9 cellular contexts compared by ENCODE assay signal in genomic region chr17:38883592-38884526, GRCh38. TPM values are rescaled to one million over a fixed set of nuclear protein-coding genes. Genes with fewer than 3 reads are reported as not detected.
DNase-seq lines count a peak whose midpoint lies in the region; ATAC-seq and TF ChIP-seq lines count a peak whose summit lies in the region.
"Had no signal": no experiment of that assay in that cellular context is flagged by ENCODE, and none has a peak within 500 bp of the region (broad histone marks: within the 10 kb centered on the region; RNA-seq: fewer than 3 reads in every experiment).

No MANE protein-coding gene starts in this region.

- no peak overlapping the region; the same call in 1 of the 2 replicates for H3K9ac ChIP-seq in GM23248

- ATAC-seq in WTC11 (peak; percentile 20; the same call in 1 of the 2 replicates), psoas muscle (no peak), HG02840 (IDR thresholded peaks at IDR 0.05; ENCODE audit: low FRiP score, unreplicated experiment) (no peak), GM21529 (IDR thresholded peaks at IDR 0.05; ENCODE audit: unreplicated experiment) (no peak)

- POLR2A ChIA-PET in WTC11 (lab: Charles Lee) = interaction anchor here (0.7 kb wide), 1 partner anchor 16 kb away, joined by 3 read pairs; no protein-coding TSS in a partner anchor

- peaks cover 33% of the 10 kb centered on the region for H4K20me1 ChIP-seq in GM23248 (ENCODE audit: insufficient read depth)

- H3K27ac Mint-ChIP-seq in WTC11 = peak overlapping the region; percentile 96

- no peaks in the 10 kb centered on the region for H3K9me3 Mint-ChIP-seq in WTC11

- in situ Hi-C loops in GM23248 (cut with MboI) = no loop called here

- H3K4me2 ChIP-seq in GM23248 (ENCODE audit: unreplicated experiment) = no peak overlapping the region

- no peak overlapping the region for H3K4me3 ChIP-seq in GM23248
- H3K4me3 ChIP-seq in psoas muscle = no peak overlapping the region

- WGBS in GM23248 (ENCODE audit: low coverage in 1 of 2, low lambda C conversion rate in 2 of 2, missing lambda C conversion rate in 2 of 2), 2 experiments = 80% methylated on average over 19 of the region's 19 CpGs
- 55 to 58% (median 57%) methylated on average over 19 of the region's 19 CpGs for WGBS in psoas muscle, 3 donors

- peak overlapping the region; percentile 43 for H3K4me3 Mint-ChIP-seq in WTC11

- H2AFZ ChIP-seq in GM23248 = no peak overlapping the region

- H3K9me3 ChIP-seq in GM23248 (ENCODE audit: low read depth) = no peaks in the 10 kb centered on the region
- H3K9me3 ChIP-seq in psoas muscle = no peaks in the 10 kb centered on the region

- H3K27me3 ChIP-seq in GM23248 (replicated peaks; ENCODE audit: insufficient read depth) (no peaks in the 10 kb centered on the region), psoas muscle (ENCODE audit: insufficient read depth in 3 of 3, low read length in 2 of 3) (no peaks in the 10 kb centered on the region)

- H3K79me2 ChIP-seq in GM23248 (ENCODE audit: insufficient read depth) = peaks cover 95% of the 10 kb centered on the region

- H3K36me3 Mint-ChIP-seq in WTC11 = peaks cover 11% of the 10 kb centered on the region

- H3F3A ChIP-seq in GM23248 (ENCODE audit: insufficient read depth) = peaks cover 50% of the 10 kb centered on the region

- CTCF ChIA-PET in WTC11 (lab: Charles Lee) = interaction anchor here (0.6 to 1.8 kb wide), 5 partner anchors 10 to 207 kb away, joined by 3 to 7 read pairs (median 3); partner anchors contain the start of gene LASP1NB

- peak; percentile 44 for DNase-seq in GM23248
- DNase-seq in WTC11 (ENCODE audit: low spot score) = no peak
- peak; percentile 24 for DNase-seq in fibroblast of peridontal ligament (ENCODE audit: extremely low read depth)
- DNase-seq in psoas muscle = no peak
- no peak for DNase-seq in SKM-1 (lab: John Stamatoyannopoulos, UW; ENCODE audit: unreplicated experiment)
- no peak for DNase-seq in LoVo (ENCODE audit: low spot score)
- DNase-seq: NCI-H2171 treated with DMSO at 0.1 percent for 48 hours had no signal

- H3K36me3 ChIP-seq in GM23248 (ENCODE audit: low read depth) (peaks cover 18% of the 10 kb centered on the region), psoas muscle (ENCODE audit: insufficient read depth in 1 of 2, low read depth in 1 of 2) (peaks cover 0 to 24% of the 10 kb centered on the region in 2 donors)

- H3K27me3 Mint-ChIP-seq in WTC11 (ENCODE audit: low read depth) = no peaks in the 10 kb centered on the region

- peak overlapping the region; percentile 36 for H3K27ac ChIP-seq in GM23248
- H3K27ac ChIP-seq in psoas muscle = peak overlapping the region; percentile 0

- TF ChIP-seq CTCF in WTC11 (IDR thresholded peaks at IDR 0.05) (no peak), psoas muscle (IDR thresholded peaks at IDR 0.05) (no peak)

- no peaks in the 10 kb centered on the region for H3K9me2 ChIP-seq in GM23248 (ENCODE audit: insufficient read depth)

- peaks cover 75% of the 10 kb centered on the region for H3K4me1 Mint-ChIP-seq in WTC11

- intact Hi-C loops in psoas muscle (cut with DNase I) = no loop called here

- H3K4me1 ChIP-seq in GM23248 (ENCODE audit: insufficient read depth) = peaks cover 61% of the 10 kb centered on the region
- peaks cover 43% of the 10 kb centered on the region for H3K4me1 ChIP-seq in psoas muscle

TF ChIP-seq in WTC11, 78 proteins besides CTCF, POLR2A, EP300 and RAD21:
- no peak for TF ChIP-seq CREB1 (CRISPR knock-in tag; IDR thresholded peaks at IDR 0.05)
- TF ChIP-seq ZNF512 (CRISPR knock-in tag; IDR thresholded peaks at IDR 0.05; ENCODE audit: borderline replicate concordance) = 0 out of 2 replicates have a peak, but pooled peaks have one; percentile 18
TF ChIP-seq in WTC11: peak in this region for 1.

RNA-seq across cellular contexts. Expression of gene LASP1, which starts 14.0 kb away (rescaled TPM):
- total RNA-seq in GM23248 (2014; rRNA removed; shearing (Covaris generic)) = 207 and 250 TPM in 2 replicates
- 198 and 203 TPM in 2 replicates for polyA plus RNA-seq in GM23248 (2016; fragmentation: Nextera tagmentation; extraction: Ambion mirVana)
- 126 to 139 TPM (median 128 TPM) in 3 replicates for total RNA-seq in WTC11 (2021)
- total RNA-seq in psoas muscle = 10 to 100 TPM; 14.6 to 20.1 (median 17.2) TPM
- polyA plus RNA-seq in psoas muscle = 10 to 100 TPM in 2 of 3 donors, 1 to 10 TPM in 1; 8.6 to 14.0 (median 10.9) TPM

RNA-seq across cellular contexts. Expression of gene RPL23, which starts 30.3 kb away (rescaled TPM):
- total RNA-seq in GM23248 (2014; rRNA removed; shearing (Covaris generic)) = 516 and 553 TPM in 2 replicates
- 1,114 and 1,221 TPM in 2 replicates for polyA plus RNA-seq in GM23248 (2016; fragmentation: Nextera tagmentation; extraction: Ambion mirVana)
- 1,832 to 2,028 TPM (median 1,945 TPM) in 3 replicates for total RNA-seq in WTC11 (2021)
- total RNA-seq in psoas muscle = 1,000 to 10,000 TPM in 1 of 4 donors, 100 to 1,000 TPM in 3; 816 to 1,006 (median 921) TPM
- 1,000 to 10,000 TPM; 1,675 to 2,332 (median 1,765) TPM for polyA plus RNA-seq in psoas muscle

RNA-seq across cellular contexts. Expression of gene CWC25, which starts 58.7 kb away (rescaled TPM):
- total RNA-seq in GM23248 (2014; rRNA removed; shearing (Covaris generic)) = 9.7 and 18.7 TPM in 2 replicates
- polyA plus RNA-seq in GM23248 (2016; fragmentation: Nextera tagmentation; extraction: Ambion mirVana) (13.3 and 14.2 TPM in 2 replicates), psoas muscle (10 to 100 TPM; 13.5 to 22.0 (median 15.0) TPM)
- total RNA-seq in WTC11 (2021) (16.1 to 17.3 TPM (median 17.1 TPM) in 3 replicates), psoas muscle (10 to 100 TPM in 3 of 4 donors, 1 to 10 TPM in 1; 9.7 to 21.3 (median 15.3) TPM)

Comparison
In these comparisons a context has a peak if more than half of its experiments do, and no peak if none do; other contexts are left out.
1. DNase-seq: peak in GM23248 (single experiment) and fibroblast of peridontal ligament (single experiment); none in WTC11 (single experiment), psoas muscle (0 of 2), SKM-1 (single experiment) and LoVo (single experiment).